Comparison of ENCODE assay signal across 14 cellular contexts in genomic region chr11:134557571-134558257, GRCh38.
"Had no signal": no experiment of that assay in that cellular context is flagged by ENCODE, and none has a peak within 500 bp of the region (broad histone marks: within the 10 kb centered on the region; RNA-seq: fewer than 3 reads in every experiment).

No MANE protein-coding gene starts in this region.

- H3K36me3 Mint-ChIP-seq: activated naive CD4-positive, alpha-beta T cell treated with anti-CD3 and anti-CD28 coated beads, Interleukin-2, amount 50 U/mL, for 72 hours; immature natural killer cell; natural killer cell had no signal

- H3K4me1 ChIP-seq: body of pancreas, stomach had no signal

- ATAC-seq: activated CD4-positive, alpha-beta T cell treated with anti-CD3 and anti-CD28 coated beads for 36 hours; activated naive CD4-positive, alpha-beta T cell treated with anti-CD3 and anti-CD28 coated beads, Interleukin-2, amount 50 U/mL, for 72 hours; activated T-cell treated with anti-CD3 and anti-CD28 coated beads, Interleukin-2, amount 50 U/mL, for 4 hours; body of pancreas; natural killer cell had no signal

- H3K4me3 Mint-ChIP-seq: activated CD4-positive, alpha-beta T cell treated with anti-CD3 and anti-CD28 coated beads for 36 hours; activated T-cell treated with anti-CD3 and anti-CD28 coated beads, Interleukin-2, amount 50 U/mL, for 4 hours; dendritic cell treated with granulocyte-macrophage colony-stimulating factor and Interleukin-4, amounts not matched to agents 40 ng/mL and 50 ng/mL, for 4 days; immature natural killer cell; natural killer cell had no signal

- DNase-seq: activated CD4-positive, alpha-beta T cell treated with anti-CD3 and anti-CD28 coated beads for 36 hours; activated effector memory CD4-positive, alpha-beta T cell treated with anti-CD3 and anti-CD28 coated beads, Interleukin-2, amount 50 U/mL, for 16 hours; activated T-cell treated with anti-CD3 and anti-CD28 coated beads, Interleukin-2, amount 50 U/mL, for 4 hours; amniotic stem cell; body of pancreas; erythroblast; immature natural killer cell; natural killer cell; occipital lobe; stomach; T-helper 9 cell had no signal

- H3K27ac ChIP-seq: body of pancreas, stomach, VCaP had no signal

- H3K27ac Mint-ChIP-seq: activated CD4-positive, alpha-beta T cell treated with anti-CD3 and anti-CD28 coated beads for 36 hours; activated naive CD4-positive, alpha-beta T cell treated with anti-CD3 and anti-CD28 coated beads, Interleukin-2, amount 50 U/mL, for 72 hours; dendritic cell treated with granulocyte-macrophage colony-stimulating factor and Interleukin-4, amounts not matched to agents 40 ng/mL and 50 ng/mL, for 4 days had no signal

- H3K4me1 Mint-ChIP-seq: activated CD4-positive, alpha-beta T cell treated with anti-CD3 and anti-CD28 coated beads for 36 hours had no signal

- H3K9me3 Mint-ChIP-seq: activated naive CD4-positive, alpha-beta T cell treated with anti-CD3 and anti-CD28 coated beads, Interleukin-2, amount 50 U/mL, for 72 hours; activated T-cell treated with anti-CD3 and anti-CD28 coated beads, Interleukin-2, amount 50 U/mL, for 4 hours; dendritic cell treated with granulocyte-macrophage colony-stimulating factor and Interleukin-4, amounts not matched to agents 40 ng/mL and 50 ng/mL, for 4 days; immature natural killer cell; natural killer cell had no signal
